ENCODE assay signal across 8 cellular contexts in genomic region chr9:78296208-78296892, GRCh38. TPM values are rescaled to one million over a fixed set of nuclear protein-coding genes. Genes with fewer than 3 reads are reported as not detected.
DNase-seq lines count a peak whose midpoint lies in the region; ATAC-seq and TF ChIP-seq lines count a peak whose summit lies in the region.

No MANE protein-coding gene starts in this region.

- H3K4me1 ChIP-seq in DOHH2 (ENCODE audit: control insufficient read depth, low read length), result peaks cover 22% of the 10 kb centered on the region
- no peaks in the 10 kb centered on the region for H3K4me1 ChIP-seq in esophagus (ENCODE audit: control insufficient read depth in 2 of 2, insufficient read depth in 2 of 2, low read length in 1 of 2)
- H3K4me1 ChIP-seq in mucosa of descending colon (ENCODE audit: low read depth), result peaks cover 9% of the 10 kb centered on the region
- peaks cover 0 to 25% (median 15%) of the 10 kb centered on the region in 4 donors for H3K4me1 ChIP-seq in tibial artery

- no peak for DNase-seq in NB4 (ENCODE audit: low read depth)
- DNase-seq in activated CD4-positive, alpha-beta T cell treated with anti-CD3 and anti-CD28 coated beads, Interleukin-2, amount 50 U/mL, for 48 hours, result peak; percentile 19
- peak; percentile 32 to 57 (median 54) for DNase-seq in mucosa of descending colon
- no peak for DNase-seq in tibial artery
- no peak for DNase-seq in NCI-H774 (lab: John Stamatoyannopoulos, UW)

- peaks cover 35% of the 10 kb centered on the region for H3K79me2 ChIP-seq in DOHH2 (ENCODE audit: control insufficient read depth, low read length)

- H3K27ac ChIP-seq in DOHH2 (ENCODE audit: low read depth, low read length) (peak overlapping the region; percentile 95), esophagus (ENCODE audit: low read depth in 2 of 2, low read length in 1 of 2) (peak overlapping the region; percentile 52 to 86), tibial artery (peak overlapping the region; percentile 11 to 63)

- no peak for TF ChIP-seq CTCF in DOHH2 (IDR thresholded peaks at IDR 0.05; ENCODE audit: low read depth, low read length, poor library complexity, severe bottlenecking)
- TF ChIP-seq CTCF in NB4 (IDR thresholded peaks at IDR 0.05; ENCODE audit: low read depth, low read length), result no peak
- TF ChIP-seq CTCF in mucosa of descending colon (IDR thresholded peaks at IDR 0.05), result no peak
- TF ChIP-seq CTCF in tibial artery (IDR thresholded peaks at IDR 0.05), result no peak

- peak; percentile 33 for ATAC-seq in mucosa of descending colon
- no peak for ATAC-seq in HG02571 (IDR thresholded peaks at IDR 0.05; ENCODE audit: unreplicated experiment)

- H4K20me1 ChIP-seq in DOHH2 (ENCODE audit: control insufficient read depth, insufficient read depth, low read depth, low read length), result 0 out of 2 replicates have a peak, but pooled peaks cover 4% of the 10 kb centered on the region

- H3K9me2 ChIP-seq in DOHH2 (replicated peaks; ENCODE audit: control insufficient read depth, low read length), result no peaks in the 10 kb centered on the region

- no peak for TF ChIP-seq POLR2A in NB4 (IDR thresholded peaks at IDR 0.05; ENCODE audit: extremely low read depth, insufficient read length)

- WGBS in esophagus, 2 donors, result 4 to 9% methylated on average over 32 of the region's 32 CpGs

- H3K4me2 ChIP-seq in DOHH2 (ENCODE audit: low read length), result peak overlapping the region; percentile 96

- intact Hi-C loops in mucosa of descending colon (cut with DNase I, micrococcal nuclease), result no loop called here
- intact Hi-C loops in tibial artery (cut with DNase I; ENCODE audit: low total_unique reads), result no loop called here

- peaks cover 34% of the 10 kb centered on the region for H3K36me3 ChIP-seq in DOHH2 (ENCODE audit: control insufficient read depth, low read length)
- peaks cover 0 to 2% of the 10 kb centered on the region in 2 donors for H3K36me3 ChIP-seq in esophagus (ENCODE audit: control insufficient read depth in 2 of 2, insufficient read depth in 2 of 2, low read length in 1 of 2)
- H3K36me3 ChIP-seq in mucosa of descending colon (ENCODE audit: low read depth), result no peaks in the 10 kb centered on the region
- no peaks in the 10 kb centered on the region for H3K36me3 ChIP-seq in tibial artery

- H3K4me3 ChIP-seq in DOHH2 (ENCODE audit: low read length) (peak overlapping the region; percentile 99), NB4 (ENCODE audit: low read depth, low read length) (peak overlapping the region; percentile 44), esophagus (ENCODE audit: low read depth in 1 of 2, low read length in 2 of 2) (peak overlapping the region; percentile 67 to 92), mucosa of descending colon (no peak overlapping the region), tibial artery (peak overlapping the region; percentile 57 to 69)

- H3F3A ChIP-seq in DOHH2 (ENCODE audit: control insufficient read depth, insufficient read depth), result peaks cover 3% of the 10 kb centered on the region; the same call in 1 of the 2 replicates

- no peaks in the 10 kb centered on the region for H3K9me3 ChIP-seq in DOHH2 (ENCODE audit: control insufficient read depth, insufficient read depth, low read length)
- H3K9me3 ChIP-seq in esophagus (ENCODE audit: control insufficient read depth in 2 of 2, insufficient read depth in 1 of 2, low read depth in 1 of 2, low read length in 1 of 2), result no peaks in the 10 kb centered on the region
- H3K9me3 ChIP-seq in mucosa of descending colon, result no peaks in the 10 kb centered on the region
- H3K9me3 ChIP-seq in tibial artery, result no peaks in the 10 kb centered on the region

- no peaks in the 10 kb centered on the region for H3K27me3 ChIP-seq in DOHH2 (ENCODE audit: control insufficient read depth, low read length)
- no peaks in the 10 kb centered on the region for H3K27me3 ChIP-seq in esophagus (ENCODE audit: control insufficient read depth in 1 of 2, insufficient read depth in 2 of 2, low read length in 2 of 2)
- no peaks in the 10 kb centered on the region for H3K27me3 ChIP-seq in tibial artery

RNA-seq across cellular contexts. Expression of gene PSAT1, which starts 0.6 kb away (rescaled TPM):
- polyA plus RNA-seq in esophagus, result 10 to 100 TPM in 1 of 2 donors, 1 to 10 TPM in 1; 9.9 to 34.0 TPM
- 1 to 10 TPM; 1.2 to 7.2 (median 3.4) TPM for total RNA-seq in mucosa of descending colon

Comparison
In these comparisons a context has a peak if more than half of its experiments do, and no peak if none do; other contexts are left out.
1. H3K27ac ChIP-seq: peak in every context shown above with its lines; median percentile 95 in DOHH2; 69 in esophagus; 37 in tibial artery.
2. DNase-seq: peak in activated CD4-positive, alpha-beta T cell treated with anti-CD3 and anti-CD28 coated beads, Interleukin-2, amount 50 U/mL, for 48 hours (2 of 2) and mucosa of descending colon (3 of 3); none in NB4 (single experiment), tibial artery (0 of 2) and NCI-H774 (single experiment).